8 cellular contexts compared by ENCODE assay signal in the genomic region with DNA sequence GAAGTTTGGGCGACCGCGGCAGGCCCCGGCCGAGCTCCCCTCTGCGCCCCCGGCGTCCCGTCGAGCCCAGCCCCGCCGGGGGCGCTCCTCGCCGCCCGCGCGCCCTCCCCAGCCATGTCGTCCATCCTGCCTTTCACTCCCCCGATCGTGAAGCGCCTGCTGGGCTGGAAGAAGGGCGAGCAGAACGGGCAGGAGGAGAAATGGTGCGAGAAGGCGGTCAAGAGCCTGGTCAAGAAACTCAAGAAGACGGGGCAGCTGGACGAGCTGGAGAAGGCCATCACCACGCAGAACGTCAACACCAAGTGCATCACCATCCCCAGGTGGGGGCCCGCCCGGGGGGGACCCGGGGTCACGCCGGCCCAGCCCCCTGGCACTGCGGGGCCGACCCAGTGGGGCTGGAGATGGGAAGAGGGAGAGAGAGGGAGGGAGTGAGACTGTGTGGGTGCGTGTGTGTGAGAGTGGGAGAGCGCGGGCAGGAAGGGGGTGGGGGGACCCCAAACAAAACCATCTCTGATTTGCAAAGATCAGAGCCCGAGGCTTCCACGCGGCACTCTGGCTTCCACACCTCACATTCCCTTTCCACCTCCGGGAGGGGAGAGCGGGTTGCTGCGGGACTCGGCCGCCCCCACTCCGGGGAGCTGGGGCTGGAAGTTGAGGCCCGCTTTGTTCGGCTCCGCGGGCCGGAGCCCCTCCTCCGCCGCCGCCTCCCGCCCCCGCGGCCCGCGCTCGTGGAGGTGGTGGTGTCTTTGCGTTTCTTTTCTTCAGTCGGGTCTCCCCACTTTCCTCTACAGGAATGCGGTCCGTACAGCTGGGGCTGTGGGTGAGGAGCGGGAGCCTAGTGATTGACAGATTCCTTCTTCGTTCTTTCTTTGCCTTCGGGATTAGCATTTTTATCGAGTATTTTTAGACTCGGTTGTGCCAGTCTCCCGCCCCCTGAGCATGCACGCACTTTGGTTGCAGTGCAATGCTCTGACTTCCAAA. TPM values are rescaled to one million over a fixed set of nuclear protein-coding genes. Genes with fewer than 3 reads are reported as not detected.
DNase-seq lines count a peak whose midpoint lies in the region; ATAC-seq and TF ChIP-seq lines count a peak whose summit lies in the region.

No MANE protein-coding gene starts in this region.

- no peaks in the 10 kb centered on the region for H3K9me3 Mint-ChIP-seq in neural progenitor cell

- peaks cover 58% of the 10 kb centered on the region for H3K4me1 Mint-ChIP-seq in neural progenitor cell

- H3K79me2 ChIP-seq in neural progenitor cell (ENCODE audit: low read depth) = peaks cover 53% of the 10 kb centered on the region

- peak overlapping the region; percentile 99 for H3K27ac Mint-ChIP-seq in neural progenitor cell

- H2AFZ ChIP-seq in neural progenitor cell (replicated peaks) = peak overlapping the region; percentile 23

- no peaks in the 10 kb centered on the region for H3K36me3 ChIP-seq in neural progenitor cell

- TF ChIP-seq CTCF in C4-2B (conservative IDR thresholded peaks at IDR 0.05) = no peak
- no peak for TF ChIP-seq CTCF in epithelial cell of esophagus (IDR thresholded peaks at IDR 0.05; ENCODE audit: insufficient read depth, low read depth, low read length, missing control alignments)
- no peak for TF ChIP-seq CTCF in neural progenitor cell (IDR thresholded peaks at IDR 0.05)

- H3K4me3 Mint-ChIP-seq in neural progenitor cell = peak overlapping the region; percentile 99

- H3K27me3 ChIP-seq in neural progenitor cell = peaks cover 27% of the 10 kb centered on the region

- peak overlapping the region; percentile 100 for H3K4me2 ChIP-seq in neural progenitor cell

- peaks cover 61% of the 10 kb centered on the region for H3F3A ChIP-seq in neural progenitor cell (ENCODE audit: low read depth)

- DNase-seq in activated CD4-positive, alpha-beta T cell treated with anti-CD3 and anti-CD28 coated beads for 48 hours = peak; percentile 48
- DNase-seq in epithelial cell of esophagus (ENCODE audit: low read depth) = no peak
- peak; percentile 77 for DNase-seq in neural progenitor cell (ENCODE audit: low spot score)
- no peak for DNase-seq in kidney glomerular epithelial cell (lab: John Stamatoyannopoulos, UW)
- no peak for DNase-seq in NCI-H1930 (lab: John Stamatoyannopoulos, UW)
- no peak for DNase-seq in HPDE6-E6E7 (ENCODE audit: extremely low spot score)

- H3K9ac ChIP-seq in neural progenitor cell = peak overlapping the region; percentile 53

- H3K4me1 ChIP-seq in neural progenitor cell = peaks cover 51% of the 10 kb centered on the region

- peaks cover 39% of the 10 kb centered on the region for H4K20me1 ChIP-seq in neural progenitor cell (ENCODE audit: low read depth)

- no peaks in the 10 kb centered on the region for H3K9me3 ChIP-seq in neural progenitor cell (ENCODE audit: low read depth)

- H3K4me3 ChIP-seq in epithelial cell of esophagus (ENCODE audit: low read length) (peak overlapping the region; percentile 81), neural progenitor cell (peak overlapping the region; percentile 95)

- H3K27me3 Mint-ChIP-seq in neural progenitor cell (ENCODE audit: insufficient read depth, low read depth) = peaks cover 18% of the 10 kb centered on the region

- peaks cover 10% of the 10 kb centered on the region for H3K36me3 Mint-ChIP-seq in neural progenitor cell

- ATAC-seq in HG02642 (IDR thresholded peaks at IDR 0.05; ENCODE audit: poor library complexity, unreplicated experiment) = peak; percentile 9

- peak overlapping the region; percentile 13 for H3K27ac ChIP-seq in C4-2B
- peak overlapping the region; percentile 6 for H3K27ac ChIP-seq in neural progenitor cell

RNA-seq across cellular contexts. Expression of a gene that starts 0.9 kb away (rescaled TPM):
- 12.5 and 14.3 TPM in 2 replicates for total RNA-seq in neural progenitor cell (ENCODE audit: low replicate concordance)

Comparison
In these comparisons a context has a peak if more than half of its experiments do, and no peak if none do; other contexts are left out.
1. DNase-seq: peak in activated CD4-positive, alpha-beta T cell treated with anti-CD3 and anti-CD28 coated beads for 48 hours (single experiment) and neural progenitor cell (single experiment); none in epithelial cell of esophagus (single experiment), kidney glomerular epithelial cell (single experiment), NCI-H1930 (0 of 2) and HPDE6-E6E7 (single experiment).